Comparison of ENCODE assay signal across 13 cellular contexts in the genomic region with DNA sequence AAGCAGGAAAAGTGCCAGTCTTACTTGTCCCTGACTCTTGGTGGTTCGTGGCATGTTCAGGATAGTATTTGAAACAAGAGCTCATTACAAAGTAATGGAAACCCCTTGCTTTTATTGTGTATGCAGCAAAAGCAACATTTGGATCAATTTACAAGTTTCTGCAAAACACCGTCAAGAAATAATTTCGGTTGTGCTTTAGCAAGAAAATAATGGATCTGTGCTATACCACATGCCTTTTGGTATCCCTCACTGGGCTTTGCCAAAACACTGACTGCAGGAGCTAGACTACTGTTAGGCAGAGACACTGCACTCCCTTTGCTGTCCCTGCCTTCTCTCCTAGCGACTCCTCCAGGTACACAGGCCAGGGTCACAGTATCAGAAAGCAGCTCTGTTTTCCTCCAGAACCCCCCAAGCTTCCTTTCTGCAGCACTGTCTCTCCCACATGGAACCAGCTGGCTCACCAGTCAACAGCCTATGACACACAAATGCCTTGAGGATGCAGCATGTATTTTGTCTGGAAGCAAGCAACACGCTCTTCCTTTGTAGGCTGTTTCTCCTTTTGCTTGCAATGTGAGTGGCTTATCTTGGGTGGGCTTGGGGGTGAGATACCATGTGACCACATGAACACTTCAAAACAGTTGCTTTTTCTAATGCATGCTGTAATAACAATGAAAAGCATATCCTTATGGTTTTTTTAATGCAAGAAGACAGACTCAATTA.
A peak's percentile ranks its signal among the peaks of the same experiment; 100 is the strongest.
DNase-seq lines count a peak whose midpoint lies in the region; ATAC-seq lines count a peak whose summit lies in the region.
"Had no signal": no experiment of that assay in that cellular context is flagged by ENCODE, and none has a peak within 500 bp of the region (broad histone marks: within the 10 kb centered on the region; RNA-seq: fewer than 3 reads in every experiment).

No MANE protein-coding gene starts in this region.

- peaks cover 10% of the 10 kb centered on the region for H3K79me1 ChIP-seq in mesendoderm (ENCODE audit: low read length)

- in situ Hi-C loops in ACHN (cut with HindIII; ENCODE audit: low pct_ligation_motif_present, low pct_unique_long_range_greater_than_20kb, low sequenced_read_pairs), result no loop called here

- H3K23ac ChIP-seq in mesendoderm (ENCODE audit: low read length), result no peak overlapping the region

- no peak overlapping the region for H2BK15ac ChIP-seq in mesendoderm (replicated peaks; ENCODE audit: low read depth)

- no peak overlapping the region for H4K8ac ChIP-seq in mesendoderm (ENCODE audit: low read depth, low read length)

- no peak overlapping the region for H3K56ac ChIP-seq in mesendoderm (ENCODE audit: low read length)

- H4K5ac ChIP-seq in mesendoderm (ENCODE audit: low read length), result no peak overlapping the region

- no peak overlapping the region for H3K4me2 ChIP-seq in mesendoderm (ENCODE audit: low read length)

- H3K9ac ChIP-seq in muscle layer of colon (ENCODE audit: low read length) (no peak overlapping the region), mesendoderm (ENCODE audit: low read length) (no peak overlapping the region)

- peak; percentile 37 for DNase-seq in ACHN
- peak; percentile 81 for DNase-seq in NCI-H226
- DNase-seq in dermis blood vessel endothelial cell, result peak; percentile 36
- no peak for DNase-seq in stimulated activated CD4-positive, alpha-beta T cell treated with anti-CD3 and anti-CD28 coated beads, Interleukin-12 subunit alpha, Interleukin-12 subunit beta, amount 100 ng/mL, for 4 hours
- no peak for DNase-seq in mesendoderm
- no peak for DNase-seq in NOMO-1 treated with DMSO at 0.1 percent for 48 hours (lab: John Stamatoyannopoulos, UW; ENCODE audit: unreplicated experiment)
- DNase-seq: activated CD4-positive, alpha-beta memory T cell treated with anti-CD3 and anti-CD28 coated beads for 36 hours; CD4-positive, CD25-positive, alpha-beta regulatory T cell; central memory CD4-positive, alpha-beta T cell; Peyer's patch had no signal

- H3K4me1 ChIP-seq in muscle layer of colon (ENCODE audit: insufficient read depth, low read length) (peaks cover 30% of the 10 kb centered on the region), mesendoderm (ENCODE audit: control insufficient read depth, low read depth, low read length) (no peaks in the 10 kb centered on the region)
- H3K4me1 ChIP-seq: Peyer's patch had no signal

- no peak overlapping the region for H3K4ac ChIP-seq in mesendoderm (ENCODE audit: low read depth, low read length)

- H3K27me3 ChIP-seq in muscle layer of colon (ENCODE audit: control insufficient read depth in 1 of 2, insufficient read depth in 2 of 2, low read length in 2 of 2), result no peaks in the 10 kb centered on the region
- no peaks in the 10 kb centered on the region for H3K27me3 ChIP-seq in mesendoderm (ENCODE audit: insufficient read depth, low read length, poor library complexity)
- H3K27me3 ChIP-seq: Peyer's patch had no signal

- no peak overlapping the region for H2AK5ac ChIP-seq in mesendoderm (ENCODE audit: low read length)

- peaks cover 13% of the 10 kb centered on the region for H3K36me3 ChIP-seq in muscle layer of colon (ENCODE audit: insufficient read depth, low read length)
- H3K36me3 ChIP-seq in mesendoderm (ENCODE audit: control insufficient read depth, insufficient read depth, low read length), result no peaks in the 10 kb centered on the region
- H3K36me3 ChIP-seq: Peyer's patch had no signal

- H3K79me2 ChIP-seq in mesendoderm (ENCODE audit: control insufficient read depth, insufficient read depth, low read length), result peaks cover under 1% of the 10 kb centered on the region

- H3K18ac ChIP-seq in mesendoderm (ENCODE audit: low read length), result no peak overlapping the region

- no peak overlapping the region for H2BK5ac ChIP-seq in mesendoderm (ENCODE audit: low read length)

- H3K4me3 ChIP-seq in muscle layer of colon (ENCODE audit: low read depth in 1 of 2, low read length in 2 of 2) (no peak overlapping the region), mesendoderm (ENCODE audit: low read length) (no peak overlapping the region)
- H3K4me3 ChIP-seq: K562, Peyer's patch had no signal

- ATAC-seq in GM18511 (IDR thresholded peaks at IDR 0.05; ENCODE audit: unreplicated experiment), result no peak
- ATAC-seq: K562 had no signal

- peak overlapping the region; percentile 36 for H3K27ac ChIP-seq in muscle layer of colon (ENCODE audit: low read depth, low read length)
- H3K27ac ChIP-seq in mesendoderm (ENCODE audit: low read depth, low read length), result no peak overlapping the region

- no CpG with 5 or more reads among the region's 5 CpGs for WGBS in mesendoderm (ENCODE audit: extremely low coverage, insufficient coverage, low lambda C conversion rate)

- H2BK120ac ChIP-seq in mesendoderm (ENCODE audit: low read depth, low read length), result no peak overlapping the region

- no peaks in the 10 kb centered on the region for H3K9me3 ChIP-seq in muscle layer of colon (ENCODE audit: low read length)
- H3K9me3 ChIP-seq: Peyer's patch had no signal

Comparison
In these comparisons a context has a peak if more than half of its experiments do, and no peak if none do; other contexts are left out.
1. DNase-seq: peak in ACHN (single experiment), NCI-H226 (single experiment) and dermis blood vessel endothelial cell (single experiment); none in stimulated activated CD4-positive, alpha-beta T cell treated with anti-CD3 and anti-CD28 coated beads, Interleukin-12 subunit alpha, Interleukin-12 subunit beta, amount 100 ng/mL, for 4 hours (single experiment), mesendoderm (single experiment) and NOMO-1 treated with DMSO at 0.1 percent for 48 hours (single experiment).